In the genomic region with DNA sequence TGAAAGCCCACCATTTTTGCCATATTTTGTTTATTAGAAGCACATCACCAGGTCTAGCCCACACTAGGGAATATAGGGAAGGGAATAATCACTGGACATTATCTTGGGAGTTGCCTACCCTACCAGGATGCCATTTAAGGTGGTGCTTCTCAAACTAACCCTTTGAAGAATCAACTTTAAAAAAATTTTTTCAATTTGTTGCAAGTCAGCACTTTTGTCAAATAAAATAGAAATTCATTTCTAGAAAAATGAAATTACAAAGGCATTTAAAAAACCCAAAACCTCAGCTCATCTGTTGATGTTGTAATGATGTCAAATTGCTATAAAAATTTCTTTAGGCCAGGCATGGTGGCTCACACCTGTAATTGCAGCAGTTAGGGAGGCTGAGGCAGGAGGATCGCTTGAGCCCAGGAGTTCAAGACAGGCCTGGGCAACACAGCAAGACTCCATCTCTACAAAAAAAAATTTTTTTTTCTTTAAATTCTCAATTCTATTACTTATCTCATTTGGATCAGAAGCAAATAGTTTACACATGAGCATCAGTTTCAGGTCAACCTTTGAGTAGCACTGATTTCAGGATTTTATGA, we compare ENCODE assay signal across 1 cellular context.
TF ChIP-seq lines count a peak whose summit lies in the region.

No MANE protein-coding gene starts in this region.

TF ChIP-seq in GM23338, 12 proteins besides CTCF, POLR2A, EP300 and RAD21 (continued from another document):
- TF ChIP-seq ETS1 (IDR thresholded peaks at IDR 0.05), result no peak
